ENCODE assay signal across 8 cellular contexts in the genomic region with DNA sequence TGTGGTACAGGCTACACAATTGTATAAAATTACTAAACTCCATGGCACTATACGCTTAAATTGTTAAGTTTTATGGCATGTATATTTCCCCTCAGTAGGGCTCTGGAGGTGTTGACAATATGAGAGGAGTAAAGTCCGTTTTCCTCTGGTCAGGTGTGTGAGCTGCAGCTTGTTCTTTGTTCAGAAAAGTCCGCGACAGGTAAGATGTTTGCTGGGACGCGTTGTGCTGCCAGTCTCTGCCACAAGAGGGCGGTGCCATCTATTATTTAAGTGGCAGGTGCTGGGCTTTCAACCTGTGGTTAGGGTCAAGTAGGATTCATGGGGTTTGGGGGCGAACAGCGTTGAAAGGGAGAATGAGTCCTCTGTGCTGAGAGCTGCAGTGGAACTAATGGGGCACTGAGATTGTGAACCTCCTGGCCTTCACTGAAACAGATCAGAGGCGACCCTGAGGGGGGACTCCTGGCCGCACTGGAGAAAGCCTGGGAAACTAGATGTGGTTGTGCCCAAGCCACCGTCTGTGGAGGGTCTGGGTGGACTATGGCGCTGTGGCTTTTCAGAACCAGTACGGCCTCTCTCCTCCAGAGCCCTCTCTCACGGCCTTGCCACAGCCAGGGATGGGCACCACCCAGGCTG.
DNase-seq lines count a peak whose midpoint lies in the region; ATAC-seq and TF ChIP-seq lines count a peak whose summit lies in the region.

No MANE protein-coding gene starts in this region.

- TF ChIP-seq CTCF in WI38 (IDR thresholded peaks at IDR 0.05; ENCODE audit: low read depth, low read length) = 0 out of 2 replicates have a peak, but pooled peaks have one; percentile 15
- TF ChIP-seq CTCF in hepatocyte (IDR thresholded peaks at IDR 0.05; ENCODE audit: poor library complexity) = peak; percentile 72
- TF ChIP-seq CTCF in tibial artery (IDR thresholded peaks at IDR 0.05) = peak; percentile 15 to 16

- ATAC-seq in HG03342 (IDR thresholded peaks at IDR 0.05; ENCODE audit: unreplicated experiment) = peak; percentile 71
- ATAC-seq in HG02852 (IDR thresholded peaks at IDR 0.05; ENCODE audit: unreplicated experiment) = no peak
- no peak for ATAC-seq in GM21786 (IDR thresholded peaks at IDR 0.05; ENCODE audit: unreplicated experiment)

- WGBS in hepatocyte (ENCODE audit: low lambda C conversion rate, missing lambda C conversion rate) = 56% methylated on average over 15 of the region's 15 CpGs

- peak; percentile 27 for DNase-seq in NCI-H1105 treated with DMSO at 0.1 percent for 48 hours (lab: John Stamatoyannopoulos, UW)
- DNase-seq in NCI-H1105 (lab: John Stamatoyannopoulos, UW) = no peak
- peak; percentile 85 for DNase-seq in hepatocyte (ENCODE audit: low spot score)
- DNase-seq in tibial artery = no peak

- H3K9me3 ChIP-seq in hepatocyte (ENCODE audit: low read depth) = no peaks in the 10 kb centered on the region
- H3K9me3 ChIP-seq in tibial artery = peaks cover 0 to 6% (median 0%) of the 10 kb centered on the region in 3 donors

- no peaks in the 10 kb centered on the region for H3K9me2 ChIP-seq in hepatocyte (replicated peaks; ENCODE audit: insufficient read depth)

- no peaks in the 10 kb centered on the region for H4K20me1 ChIP-seq in hepatocyte (ENCODE audit: insufficient read depth, poor library complexity, severe bottlenecking)

- no peak overlapping the region for H3K4me2 ChIP-seq in hepatocyte

- H3K36me3 ChIP-seq in hepatocyte (replicated peaks; ENCODE audit: insufficient read depth, low read depth) = no peaks in the 10 kb centered on the region
- no peaks in the 10 kb centered on the region for H3K36me3 ChIP-seq in tibial artery

- H3K4me3 ChIP-seq in WI38 (ENCODE audit: low read depth, low read length) (no peak overlapping the region), hepatocyte (no peak overlapping the region), tibial artery (no peak overlapping the region)

- H3K27me3 ChIP-seq in hepatocyte (no peaks in the 10 kb centered on the region), tibial artery (no peaks in the 10 kb centered on the region)

- peaks cover 3% of the 10 kb centered on the region for H3K4me1 ChIP-seq in hepatocyte (ENCODE audit: insufficient read depth)
- H3K4me1 ChIP-seq in tibial artery = no peaks in the 10 kb centered on the region

- no peaks in the 10 kb centered on the region for H3K79me2 ChIP-seq in hepatocyte

- H2AFZ ChIP-seq in hepatocyte = no peak overlapping the region

- H3K27ac ChIP-seq in hepatocyte (no peak overlapping the region), tibial artery (no peak overlapping the region)

- intact Hi-C loops in tibial artery (cut with DNase I; ENCODE audit: low total_unique reads) = no loop called here

Comparison
In these comparisons a context has a peak if more than half of its experiments do, and no peak if none do; other contexts are left out.
1. DNase-seq: peak in NCI-H1105 treated with DMSO at 0.1 percent for 48 hours (single experiment) and hepatocyte (single experiment); none in NCI-H1105 (single experiment) and tibial artery (0 of 2).
2. CTCF ChIP-seq: peak in every context shown above with its lines; median percentile 72 in hepatocyte; 16 in tibial artery; 15 in WI38.